ENCODE assay signal across 17 cellular contexts in the genomic region with DNA sequence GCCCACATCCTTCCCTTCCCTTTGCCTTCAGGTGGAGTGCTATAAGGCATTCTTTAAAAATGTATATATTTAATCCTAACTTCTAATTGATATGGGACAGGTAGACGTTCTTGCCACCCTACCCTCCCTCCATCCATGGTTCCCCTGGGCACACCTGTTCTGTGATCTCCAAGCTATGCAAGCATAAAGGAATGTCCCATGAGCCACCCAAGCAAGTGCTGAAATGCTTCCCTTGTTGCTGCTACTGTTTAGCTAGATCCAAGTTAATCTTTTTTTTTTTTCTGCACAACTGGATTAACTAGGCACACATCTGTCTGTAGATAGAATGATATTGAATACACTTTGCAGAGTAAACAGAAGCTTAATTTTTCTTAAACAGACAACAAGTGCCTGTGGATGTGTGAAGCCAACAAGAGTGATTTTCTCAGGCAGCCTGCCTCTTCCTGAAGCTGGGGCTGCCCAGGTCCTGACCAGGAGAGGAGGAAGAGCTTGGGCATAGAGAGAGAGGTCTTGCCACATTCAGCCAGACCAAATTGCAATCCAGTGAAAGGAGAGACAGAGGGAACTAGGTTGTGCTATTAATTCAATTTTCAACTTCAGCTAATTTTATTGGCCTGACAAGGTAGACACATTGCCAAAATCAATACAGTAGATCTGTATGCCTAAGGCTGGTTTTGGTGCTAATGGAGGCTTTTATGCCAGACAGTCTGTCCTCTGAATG.
"Had no signal": no experiment of that assay in that cellular context is flagged by ENCODE, and none has a peak within 500 bp of the region (broad histone marks: within the 10 kb centered on the region; RNA-seq: fewer than 3 reads in every experiment).

No MANE protein-coding gene starts in this region.

- H3K27ac ChIP-seq: epithelial cell of prostate, left ventricle myocardium inferior, thyroid gland had no signal

- DNase-seq: activated CD4-positive, alpha-beta T cell treated with anti-CD3 and anti-CD28 coated beads, Interleukin-2, amount 50 U/mL, for 1 hour; activated naive CD4-positive, alpha-beta T cell treated with Interleukin-2 at 50 U/mL for 16 hours; anterior cingulate cortex; dermis blood vessel endothelial cell; effector memory CD8-positive, alpha-beta T cell; left ventricle myocardium inferior; mucosa of descending colon; naive thymus-derived CD4-positive, alpha-beta T cell; posterior cingulate gyrus; retina; stimulated activated CD4-positive, alpha-beta T cell treated with anti-CD3 and anti-CD28 coated beads, Interleukin-2, amount 100 ng/mL, for 48 hours had no signal

- H3K4me1 ChIP-seq: breast epithelium, left ventricle myocardium inferior had no signal

- H3K9me3 ChIP-seq: breast epithelium, left ventricle myocardium inferior, mucosa of descending colon, thyroid gland had no signal

- H3K27me3 ChIP-seq: breast epithelium, thyroid gland had no signal

- H3K36me3 ChIP-seq: left ventricle myocardium inferior, thyroid gland had no signal

- H3K4me3 ChIP-seq: breast epithelium, left ventricle myocardium inferior, mucosa of descending colon, thyroid gland had no signal

- ATAC-seq: activated CD4-positive, CD25-positive, alpha-beta regulatory T cell treated with anti-CD3 and anti-CD28 coated beads, Interleukin-2, amount 50 U/mL, for 24 hours; activated T-helper 17 cell treated with anti-CD3 and anti-CD28 coated beads, Interleukin-2, amount 50 U/mL, for 72 hours; effector memory CD8-positive, alpha-beta T cell; mucosa of descending colon; naive thymus-derived CD4-positive, alpha-beta T cell; stimulated activated memory B cell treated with anti-CD40 and anti-IgM and Interleukin-4, amounts not matched to agents 10 μg/mL and 1 μg/mL and 100 μg/mL, for 72 hours had no signal
